Comparison of ENCODE assay signal across 18 cellular contexts in the genomic region with DNA sequence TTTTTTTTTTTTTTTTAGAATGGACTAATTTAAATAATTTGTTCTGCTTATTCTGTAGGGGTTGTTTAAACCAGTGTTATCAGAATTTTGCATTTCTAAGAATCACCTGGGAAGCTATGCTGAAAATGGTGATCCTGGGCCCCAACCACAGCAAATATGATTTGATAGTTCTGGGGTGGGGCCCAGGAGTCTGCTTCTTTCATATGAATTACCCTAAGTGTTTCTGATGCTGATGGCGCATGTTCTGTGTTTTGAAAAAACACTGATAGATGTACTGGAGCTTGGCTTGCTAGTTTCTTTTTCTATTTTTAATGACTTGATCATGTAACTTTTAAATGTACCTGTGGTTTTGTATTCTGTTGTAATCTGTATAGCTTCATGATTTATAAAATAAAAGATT.
A peak's percentile ranks its signal among the peaks of the same experiment; 100 is the strongest.
DNase-seq lines count a peak whose midpoint lies in the region; ATAC-seq, FAIRE-seq and TF ChIP-seq lines count a peak whose summit lies in the region.
"Had no signal": no experiment of that assay in that cellular context is flagged by ENCODE, and none has a peak within 500 bp of the region (broad histone marks: within the 10 kb centered on the region; RNA-seq: fewer than 3 reads in every experiment).

No MANE protein-coding gene starts in this region.

- intact Hi-C loops in mammary epithelial cell (cut with micrococcal nuclease), result no loop called here

- no peak for FAIRE-seq in RCC 7860 (lab: Jason Lieb, UNC)
- FAIRE-seq: D721Med, H54 had no signal

- POLR2A ChIA-PET in activated CD4-positive, alpha-beta T cell treated with anti-CD3 and anti-CD28 coated beads, Interleukin-2, amount 10 ng/mL, durations not matched to agents 7 days and 5 days (lab: Charles Lee), result interaction anchor here (0.8 kb wide), 1 partner anchor 88 kb away, joined by 18 read pairs; no protein-coding TSS in a partner anchor

- no peaks in the 10 kb centered on the region for H3K27me3 Mint-ChIP-seq in stimulated activated naive CD8-positive, alpha-beta T cell treated with anti-CD3 and anti-CD28 coated beads, Interleukin-15, Interleukin-2, amounts not matched to agents 100 ng/mL and 50 ng/mL, for 24 hours
- H3K27me3 Mint-ChIP-seq in activated CD4-positive, alpha-beta T cell treated with anti-CD3 and anti-CD28 coated beads, Interleukin-2, amount 10 ng/mL, durations not matched to agents 7 days and 5 days, result no peaks in the 10 kb centered on the region
- no peaks in the 10 kb centered on the region for H3K27me3 Mint-ChIP-seq in central memory CD8-positive, alpha-beta T cell
- H3K27me3 Mint-ChIP-seq: brain had no signal

- no peak for TF ChIP-seq CTCF in mammary epithelial cell (conservative IDR thresholded peaks at IDR 0.05 in 1 of 2, IDR thresholded peaks at IDR 0.05 in 1 of 2; ENCODE audit: extremely low read depth in 1 of 2, insufficient read depth in 1 of 2, low read depth in 1 of 2, low read length in 2 of 2)

- H3K4me1 ChIP-seq in mammary epithelial cell (ENCODE audit: insufficient read depth, low read length), result no peaks in the 10 kb centered on the region
- H3K4me1 ChIP-seq: pancreas had no signal

- H3K79me2 ChIP-seq in mammary epithelial cell (ENCODE audit: insufficient read depth, low read length), result no peaks in the 10 kb centered on the region

- no peaks in the 10 kb centered on the region for H4K20me1 ChIP-seq in mammary epithelial cell (ENCODE audit: insufficient read depth, low read length)

- no peak overlapping the region for H3K4me3 ChIP-seq in mammary epithelial cell (replicated peaks in 1 of 3; ENCODE audit: insufficient read depth in 1 of 3, low read depth in 2 of 3, low read length in 3 of 3)
- H3K4me3 ChIP-seq: pancreas, SK-N-MC, smooth muscle cell had no signal

- no peak overlapping the region for H3K27ac ChIP-seq in mammary epithelial cell (ENCODE audit: insufficient read depth, low read depth, low read length)
- H3K27ac ChIP-seq: pancreas, SK-N-MC had no signal

- peaks cover 85% of the 10 kb centered on the region for H3K4me1 Mint-ChIP-seq in stimulated activated naive CD8-positive, alpha-beta T cell treated with anti-CD3 and anti-CD28 coated beads, Interleukin-15, Interleukin-2, amounts not matched to agents 100 ng/mL and 50 ng/mL, for 24 hours (ENCODE audit: low read depth)
- peaks cover 75% of the 10 kb centered on the region for H3K4me1 Mint-ChIP-seq in activated CD4-positive, alpha-beta T cell treated with anti-CD3 and anti-CD28 coated beads, Interleukin-2, amount 10 ng/mL, durations not matched to agents 7 days and 5 days
- H3K4me1 Mint-ChIP-seq in central memory CD8-positive, alpha-beta T cell, result peaks cover 56% of the 10 kb centered on the region

- CTCF ChIA-PET in activated CD4-positive, alpha-beta T cell treated with anti-CD3 and anti-CD28 coated beads, Interleukin-2, amount 10 ng/mL, durations not matched to agents 7 days and 5 days (lab: Charles Lee), result interaction anchor here (0.7 to 1.0 kb wide), 2 partner anchors 18 to 308 kb away, joined by 3 to 6 read pairs; partner anchors contain the start of gene TRMT13
- CTCF ChIA-PET in mammary epithelial cell (lab: Charles Lee; ENCODE audit: low non-redundant PET), result no interaction called here

- no peak for DNase-seq in stimulated activated naive CD8-positive, alpha-beta T cell treated with anti-CD3 and anti-CD28 coated beads, Interleukin-15, Interleukin-2, amounts not matched to agents 100 U/mL and 50 U/mL, for 24 hours
- DNase-seq in activated CD4-positive, alpha-beta T cell treated with anti-CD3 and anti-CD28 coated beads, Interleukin-2, amount 10 ng/mL, durations not matched to agents 7 days and 5 days, result peak; percentile 59
- DNase-seq in central memory CD8-positive, alpha-beta T cell (ENCODE audit: low spot score in 2 of 2), result no peak
- DNase-seq in mammary epithelial cell, result no peak
- DNase-seq in RCC 7860 (ENCODE audit: low spot score), result no peak
- no peak for DNase-seq in ACHN
- DNase-seq: kidney glomerular epithelial cell, NCI-H2029, NCI-H510A, pancreas, substantia nigra had no signal

- in situ Hi-C loops in mammary epithelial cell (cut with MboI; ENCODE audit: low sequenced_read_pairs in 2 of 2) (no loop called here), ACHN (cut with HindIII; ENCODE audit: low pct_ligation_motif_present, low pct_unique_long_range_greater_than_20kb, low sequenced_read_pairs) (no loop called here)

- no peaks in the 10 kb centered on the region for H3K27me3 ChIP-seq in mammary epithelial cell (ENCODE audit: insufficient read depth, low read length)
- H3K27me3 ChIP-seq: pancreas had no signal

- no peak for ATAC-seq in stimulated activated naive CD8-positive, alpha-beta T cell treated with anti-CD3 and anti-CD28 coated beads, Interleukin-15, Interleukin-2, amounts not matched to agents 100 U/mL and 50 U/mL, for 24 hours
- no peak for ATAC-seq in central memory CD8-positive, alpha-beta T cell (replicated peaks; ENCODE audit: extremely low read depth, poor library complexity, severe bottlenecking)
- ATAC-seq in GM21381 (IDR thresholded peaks at IDR 0.05; ENCODE audit: unreplicated experiment), result no peak
- ATAC-seq: pancreas had no signal

- 100% methylated on average over 1 of the region's 1 CpG for WGBS in mammary epithelial cell (ENCODE audit: low coverage, missing lambda C conversion rate)

- BruUV-seq in mammary epithelial cell (replicated peaks; lab: Mats Ljungman, UMichigan), result no TSS peak

- no peaks in the 10 kb centered on the region for H3K9me3 Mint-ChIP-seq in stimulated activated naive CD8-positive, alpha-beta T cell treated with anti-CD3 and anti-CD28 coated beads, Interleukin-15, Interleukin-2, amounts not matched to agents 100 ng/mL and 50 ng/mL, for 24 hours
- H3K9me3 Mint-ChIP-seq in activated CD4-positive, alpha-beta T cell treated with anti-CD3 and anti-CD28 coated beads, Interleukin-2, amount 10 ng/mL, durations not matched to agents 7 days and 5 days, result peaks cover 1% of the 10 kb centered on the region
- no peaks in the 10 kb centered on the region for H3K9me3 Mint-ChIP-seq in central memory CD8-positive, alpha-beta T cell
- H3K9me3 Mint-ChIP-seq: brain had no signal

- no peak overlapping the region for H3K4me2 ChIP-seq in mammary epithelial cell (ENCODE audit: insufficient read depth, low read depth, low read length)
- H3K4me2 ChIP-seq: smooth muscle cell had no signal

- H3K9ac ChIP-seq in mammary epithelial cell (ENCODE audit: insufficient read depth, low read length), result no peak overlapping the region

- peaks cover 11% of the 10 kb centered on the region for H3K36me3 Mint-ChIP-seq in stimulated activated naive CD8-positive, alpha-beta T cell treated with anti-CD3 and anti-CD28 coated beads, Interleukin-15, Interleukin-2, amounts not matched to agents 100 ng/mL and 50 ng/mL, for 24 hours (ENCODE audit: low read depth)
- peaks cover 62% of the 10 kb centered on the region for H3K36me3 Mint-ChIP-seq in activated CD4-positive, alpha-beta T cell treated with anti-CD3 and anti-CD28 coated beads, Interleukin-2, amount 10 ng/mL, durations not matched to agents 7 days and 5 days (ENCODE audit: low read depth)
- H3K36me3 Mint-ChIP-seq in central memory CD8-positive, alpha-beta T cell (ENCODE audit: insufficient read depth), result peaks cover 21% of the 10 kb centered on the region
- H3K36me3 Mint-ChIP-seq: brain had no signal

- H3K36me3 ChIP-seq in mammary epithelial cell (ENCODE audit: insufficient read depth, low read length), result no peaks in the 10 kb centered on the region
- H3K36me3 ChIP-seq: pancreas had no signal

- no peak overlapping the region for H3K4me3 Mint-ChIP-seq in stimulated activated naive CD8-positive, alpha-beta T cell treated with anti-CD3 and anti-CD28 coated beads, Interleukin-15, Interleukin-2, amounts not matched to agents 100 ng/mL and 50 ng/mL, for 24 hours
- H3K4me3 Mint-ChIP-seq in activated CD4-positive, alpha-beta T cell treated with anti-CD3 and anti-CD28 coated beads, Interleukin-2, amount 10 ng/mL, durations not matched to agents 7 days and 5 days, result peak overlapping the region; percentile 30
- peak overlapping the region; percentile 27 for H3K4me3 Mint-ChIP-seq in central memory CD8-positive, alpha-beta T cell
- H3K4me3 Mint-ChIP-seq: brain had no signal

- H3K9me3 ChIP-seq in mammary epithelial cell (replicated peaks; ENCODE audit: insufficient read depth, low read length), result no peaks in the 10 kb centered on the region
- H3K9me3 ChIP-seq: pancreas had no signal

- no peak overlapping the region for H2AFZ ChIP-seq in mammary epithelial cell (ENCODE audit: low read depth, low read length)

- dilution Hi-C loops in mammary epithelial cell (cut with HindIII; ENCODE audit: low sequenced_read_pairs), result no loop called here

- H3K27ac Mint-ChIP-seq in stimulated activated naive CD8-positive, alpha-beta T cell treated with anti-CD3 and anti-CD28 coated beads, Interleukin-15, Interleukin-2, amounts not matched to agents 100 ng/mL and 50 ng/mL, for 24 hours, result peak overlapping the region; percentile 79
- peak overlapping the region; percentile 92 for H3K27ac Mint-ChIP-seq in activated CD4-positive, alpha-beta T cell treated with anti-CD3 and anti-CD28 coated beads, Interleukin-2, amount 10 ng/mL, durations not matched to agents 7 days and 5 days
- peak overlapping the region; percentile 87 for H3K27ac Mint-ChIP-seq in central memory CD8-positive, alpha-beta T cell (ENCODE audit: low read depth)
- H3K27ac Mint-ChIP-seq: brain had no signal
